ENCODE assay signal across 28 cellular contexts in genomic region chr10:12360461-12360860, GRCh38.
"Had no signal": no experiment of that assay in that cellular context is flagged by ENCODE, and none has a peak within 500 bp of the region (broad histone marks: within the 10 kb centered on the region; RNA-seq: fewer than 3 reads in every experiment).

No MANE protein-coding gene starts in this region.

- DNase-seq: activated CD4-positive, alpha-beta T cell treated with anti-CD3 and anti-CD28 coated beads for 1 hour; activated CD4-positive, alpha-beta T cell treated with anti-CD3 and anti-CD28 coated beads, Interleukin-2, amount 50 U/mL, for 1 hour; activated CD8-positive, alpha-beta T cell treated with anti-CD3 and anti-CD28 coated beads, Interleukin-2, amount 10 ng/mL, durations not matched to agents 7 days and 5 days; activated gamma-delta T cell treated with Interleukin-2 at 50 U/mL for 16 hours; activated T-cell treated with anti-CD3 and anti-CD28 coated beads, Interleukin-2, amount 50 U/mL, for 1 hour; adrenal gland; brain microvascular endothelial cell; central memory CD4-positive, alpha-beta T cell; dermis blood vessel endothelial cell; effector CD8-positive, alpha-beta T cell; foreskin keratinocyte; kidney glomerular epithelial cell; left lung; natural killer cell; pancreas; psoas muscle; right cardiac atrium; stimulated activated CD4-positive, alpha-beta T cell treated with anti-CD3 and anti-CD28 coated beads, Interleukin-1b, Interleukin-23, amount 100 ng/mL, for 48 hours; stimulated activated naive CD4-positive, alpha-beta T cell; T-helper 17 cell; testis; trophoblast cell; uterus had no signal

- H3K27me3 Mint-ChIP-seq: activated naive CD8-positive, alpha-beta T cell; T-helper 17 cell had no signal

- H3K9me3 ChIP-seq: adrenal gland, ascending aorta, left lung, pancreas, psoas muscle, testis, uterus had no signal

- H3K27ac Mint-ChIP-seq: activated CD8-positive, alpha-beta T cell treated with anti-CD3 and anti-CD28 coated beads, Interleukin-2, amount 10 ng/mL, durations not matched to agents 7 days and 5 days; activated naive CD8-positive, alpha-beta T cell; mesothelial cell of epicardium; T-helper 17 cell had no signal

- H3K36me3 Mint-ChIP-seq: mesothelial cell of epicardium, natural killer cell had no signal

- H3K27me3 ChIP-seq: adrenal gland, ascending aorta, brain microvascular endothelial cell, foreskin keratinocyte, pancreas, testis, uterus had no signal

- H3K27ac ChIP-seq: adrenal gland, ascending aorta, brain microvascular endothelial cell, foreskin keratinocyte, left lung, pancreas, psoas muscle, skin epidermis, testis, uterus had no signal

- H3K9me3 Mint-ChIP-seq: mesothelial cell of epicardium, natural killer cell had no signal

- ATAC-seq: activated CD8-positive, alpha-beta T cell treated with anti-CD3 and anti-CD28 coated beads, Interleukin-2, amount 10 ng/mL, durations not matched to agents 7 days and 5 days; foreskin keratinocyte; left lung; natural killer cell; pancreas; psoas muscle; right cardiac atrium; T-helper 17 cell had no signal

- H3K36me3 ChIP-seq: adrenal gland, ascending aorta, brain microvascular endothelial cell, left lung, pancreas, uterus had no signal

- H3K4me1 ChIP-seq: adrenal gland, ascending aorta, foreskin keratinocyte, left lung, psoas muscle, uterus had no signal

- H3K4me3 ChIP-seq: adrenal gland, ascending aorta, left lung, lung, pancreas, psoas muscle, skin epidermis, testis, uterus had no signal

- H3K4me3 Mint-ChIP-seq: activated CD8-positive, alpha-beta T cell treated with anti-CD3 and anti-CD28 coated beads, Interleukin-2, amount 10 ng/mL, durations not matched to agents 7 days and 5 days; activated naive CD8-positive, alpha-beta T cell; mesothelial cell of epicardium; natural killer cell had no signal
